ENCODE assay signal across 1 cellular context in the genomic region with DNA sequence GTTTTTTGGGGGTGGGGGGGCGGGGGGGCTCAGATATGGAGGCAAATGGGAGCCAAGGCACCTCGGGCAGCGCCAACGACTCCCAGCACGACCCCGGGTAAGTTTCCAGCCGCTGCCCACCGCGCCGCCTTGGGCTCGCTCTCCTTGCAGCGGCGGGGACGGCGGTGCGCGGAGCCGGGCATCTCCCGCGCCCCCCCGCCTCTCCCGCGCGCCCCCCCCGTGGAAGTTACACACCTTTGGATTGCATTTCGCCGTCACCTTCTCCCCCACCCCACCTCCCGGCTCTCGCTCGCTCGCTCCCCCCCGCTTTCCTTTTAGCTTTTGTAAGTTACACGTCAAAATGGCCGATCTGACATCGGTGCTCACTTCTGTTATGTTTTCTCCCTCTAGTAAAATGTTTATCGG.
TF ChIP-seq lines count a peak whose summit lies in the region.

No MANE protein-coding gene starts in this region.

TF ChIP-seq in K562, 482 proteins besides CTCF, POLR2A, EP300 and RAD21 (continued from another document):
- TF ChIP-seq, protein P1, sequence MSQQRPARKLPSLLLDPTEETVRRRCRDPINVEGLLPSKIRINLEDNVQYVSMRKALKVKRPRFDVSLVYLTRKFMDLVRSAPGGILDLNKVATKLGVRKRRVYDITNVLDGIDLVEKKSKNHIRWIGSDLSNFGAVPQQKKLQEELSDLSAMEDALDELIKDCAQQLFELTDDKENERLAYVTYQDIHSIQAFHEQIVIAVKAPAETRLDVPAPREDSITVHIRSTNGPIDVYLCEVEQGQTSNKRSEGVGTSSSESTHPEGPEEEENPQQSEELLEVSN (IDR thresholded peaks at IDR 0.05; ENCODE audit: borderline replicate concordance in 1 of 2, extremely low read depth in 1 of 2, insufficient read depth in 1 of 2, insufficient read length in 1 of 2, low read depth in 1 of 2, low read length in 1 of 2, poor library complexity in 1 of 2, severe bottlenecking in 1 of 2): peak in 1 of 2 experiments; percentile 25
- TF ChIP-seq ZNF764 (CRISPR knock-in tag; IDR thresholded peaks at IDR 0.05; ENCODE audit: low read depth): no peak
- peak; percentile 35; the same call in 1 of the 2 replicates for TF ChIP-seq PHF8 (IDR thresholded peaks at IDR 0.05; ENCODE audit: borderline replicate concordance, low read length)
- peak; percentile 6; the same call in 1 of the 2 replicates for TF ChIP-seq ZBTB7A (IDR thresholded peaks at IDR 0.05; ENCODE audit: borderline replicate concordance, control insufficient read depth, low read depth, low read length)
- TF ChIP-seq KDM4B (IDR thresholded peaks at IDR 0.05; ENCODE audit: borderline replicate concordance in 2 of 2, low read depth in 1 of 2): peak in 1 of 2 experiments; percentile 9; a peak in 1 of 4 replicates
